22 cellular contexts compared by ENCODE assay signal in genomic region chr13:106246817-106247216, GRCh38.
A peak's percentile ranks its signal among the peaks of the same experiment; 100 is the strongest.
DNase-seq lines count a peak whose midpoint lies in the region; ATAC-seq, FAIRE-seq and TF ChIP-seq lines count a peak whose summit lies in the region.
"Had no signal": no experiment of that assay in that cellular context is flagged by ENCODE, and none has a peak within 500 bp of the region (broad histone marks: within the 10 kb centered on the region; RNA-seq: fewer than 3 reads in every experiment).

No MANE protein-coding gene starts in this region.

- RAD21 ChIA-PET in GM12878 (lab: Charles Lee; ENCODE audit: unreplicated experiment) = no interaction called here

- ATAC-seq in GM12878 = peak; percentile 37; the same call in 2 of the 3 replicates
- ATAC-seq in HG02623 (IDR thresholded peaks at IDR 0.05; ENCODE audit: unreplicated experiment) = no peak
- ATAC-seq in heart left ventricle = no peak
- ATAC-seq: T-cell had no signal

- H3K4me3 ChIP-seq in HEK293 (ENCODE audit: low read depth, low read length) (no peak overlapping the region), GM12878 (no peak overlapping the region), osteoblast (ENCODE audit: insufficient read depth, low read length) (peak overlapping the region; percentile 40), heart left ventricle (no peak overlapping the region)

- peak; percentile 30 for DNase-seq in NCI-H1436 (lab: John Stamatoyannopoulos, UW)
- no peak for DNase-seq in GM12878 (ENCODE audit: low read depth, low spot score)
- DNase-seq in osteoblast (ENCODE audit: insufficient read length, low spot score, missing footprints) = no peak
- no peak for DNase-seq in pons (ENCODE audit: low spot score)
- no peak for DNase-seq in cerebellar nuclear complex (lab: John Stamatoyannopoulos, UW)
- no peak for DNase-seq in heart left ventricle
- DNase-seq: DMS 273 treated with DMSO at 0.1 percent for 48 hours, GDM1, H7, NCI-H1694, NCI-H2107, NCI-H226, NCI-H526 treated with DMSO at 0.1 percent for 48 hours, SHP77, SK-N-SH, T-cell had no signal

- H3K27me3 ChIP-seq in GM12878 (replicated peaks in 1 of 2; ENCODE audit: control insufficient read depth in 2 of 2, insufficient read depth in 2 of 2, low read length in 1 of 2) (no peaks in the 10 kb centered on the region), osteoblast (ENCODE audit: insufficient read depth, low read length) (no peaks in the 10 kb centered on the region), heart left ventricle (peaks cover 0 to 2% (median 0%) of the 10 kb centered on the region in 9 donors)

- H4K20me1 ChIP-seq in GM12878 (ENCODE audit: control insufficient read depth, insufficient read depth) (no peaks in the 10 kb centered on the region), osteoblast (ENCODE audit: insufficient read depth, low read length) (no peaks in the 10 kb centered on the region)

- SMC1A ChIA-PET in GM12878 (lab: Charles Lee; ENCODE audit: uncharacterized antibody, unreplicated experiment) = no interaction called here

- H2AFZ ChIP-seq in GM12878 (ENCODE audit: control insufficient read depth, low read depth, low read length) = no peak overlapping the region
- peak overlapping the region; percentile 64 for H2AFZ ChIP-seq in osteoblast (ENCODE audit: low read length)

- no peak for FAIRE-seq in GM12878 (lab: Jason Lieb, UNC)
- FAIRE-seq: GM12891, GM18507, RCC 7860 had no signal

- no peak for TF ChIP-seq POLR2A in GM12878 (IDR thresholded peaks at IDR 0.05; ENCODE audit: low read depth, low read length)
- no peak for TF ChIP-seq POLR2A in heart left ventricle (IDR thresholded peaks at IDR 0.05)

- CTCF ChIA-PET in HEK293 (lab: Yijun Ruan, JAX) (interaction anchor here (0.6 kb wide), 1 partner anchor 541 kb away, joined by 3 read pairs; no protein-coding TSS in a partner anchor), GM12878 (lab: Yijun Ruan, JAX) (no interaction called here)

- H3K9me3 ChIP-seq in HEK293 (ENCODE audit: control insufficient read depth, insufficient read depth, low read depth, low read length) = no peaks in the 10 kb centered on the region
- no peaks in the 10 kb centered on the region for H3K9me3 ChIP-seq in GM12878 (replicated peaks; ENCODE audit: control insufficient read depth, insufficient read depth, low read length)
- no peaks in the 10 kb centered on the region for H3K9me3 ChIP-seq in osteoblast (ENCODE audit: low read depth, low read length)
- peaks cover 0 to 2% (median 0%) of the 10 kb centered on the region in 12 donors for H3K9me3 ChIP-seq in heart left ventricle
- H3K9me3 ChIP-seq: SK-N-SH had no signal

- H3K4me2 ChIP-seq in GM12878 (ENCODE audit: control insufficient read depth, insufficient read depth) (no peak overlapping the region), osteoblast (ENCODE audit: insufficient read depth, low read length) (peak overlapping the region; percentile 56)
- H3K4me2 ChIP-seq: SK-N-SH had no signal

- POLR2A ChIA-PET in HEK293 (lab: Yijun Ruan, JAX) (no interaction called here), GM12878 (lab: Charles Lee) (no interaction called here)

- H3K27ac ChIP-seq in HEK293 (ENCODE audit: extremely low read depth, low read depth, low read length) (no peak overlapping the region), GM12878 (ENCODE audit: control insufficient read depth, insufficient read depth) (no peak overlapping the region), osteoblast (ENCODE audit: low read depth, low read length) (no peak overlapping the region), heart left ventricle (no peak overlapping the region)
- H3K27ac ChIP-seq: C4-2B had no signal

- no peak for TF ChIP-seq EP300 in GM12878 (IDR thresholded peaks at IDR 0.05; ENCODE audit: borderline replicate concordance in 1 of 2, control insufficient read depth in 1 of 2, low read depth in 2 of 2, low read length in 2 of 2)

- no peak for TF ChIP-seq CTCF in HEK293 (tag by site-specific recombination; IDR thresholded peaks at IDR 0.05)
- TF ChIP-seq CTCF in GM12878 (IDR thresholded peaks at IDR 0.05 in 2 of 3, conservative IDR thresholded peaks at IDR 0.05 in 1 of 3; ENCODE audit: control insufficient read depth in 2 of 3, extremely low read depth in 1 of 3, insufficient read depth in 1 of 3, low read depth in 3 of 3, low read length in 3 of 3) = no peak
- TF ChIP-seq CTCF in osteoblast (IDR thresholded peaks at IDR 0.05; ENCODE audit: extremely low read depth, low read depth, low read length) = no peak
- no peak for TF ChIP-seq CTCF in heart left ventricle (IDR thresholded peaks at IDR 0.05)

- TF ChIP-seq RAD21 in GM12878 (IDR thresholded peaks at IDR 0.05; ENCODE audit: insufficient read depth, low read depth, low read length) = no peak

- H3K9ac ChIP-seq in GM12878 (ENCODE audit: control insufficient read depth, insufficient read depth, low read length) = no peak overlapping the region
- H3K9ac ChIP-seq: SK-N-SH had no signal

- BruUV-seq in GM12878 (replicated peaks; lab: Mats Ljungman, UMichigan) = no TSS peak

- in situ Hi-C loops in GM12878 (cut with MboI) = no loop called here

- intact Hi-C loops in GM12878 (cut with micrococcal nuclease; ENCODE audit: unreplicated experiment) = no loop called here
- intact Hi-C loops in heart left ventricle (cut with DNase I) = no loop called here

- H3K36me3 ChIP-seq in HEK293 (ENCODE audit: control insufficient read depth in 2 of 2, insufficient read depth in 1 of 2, low read length in 2 of 2) (no peaks in the 10 kb centered on the region), GM12878 (ENCODE audit: control insufficient read depth in 2 of 2, insufficient read depth in 2 of 2, low read length in 1 of 2) (no peaks in the 10 kb centered on the region), osteoblast (ENCODE audit: insufficient read depth, low read length) (no peaks in the 10 kb centered on the region), heart left ventricle (no peaks in the 10 kb centered on the region)

- 13% methylated on average over 3 of the region's 3 CpGs for WGBS in GM12878 (ENCODE audit: insufficient coverage, insufficient replicate concordance, low lambda C conversion rate, missing lambda C conversion rate)
- 77 to 88% (median 79%) methylated on average over 3 of the region's 3 CpGs for WGBS in heart left ventricle, 4 donors

- H3K4me1 ChIP-seq in HEK293 (ENCODE audit: control insufficient read depth, insufficient read depth, low read length) = no peaks in the 10 kb centered on the region
- no peaks in the 10 kb centered on the region for H3K4me1 ChIP-seq in GM12878 (ENCODE audit: control insufficient read depth, insufficient read depth, low read length)
- no peaks in the 10 kb centered on the region for H3K4me1 ChIP-seq in osteoblast (ENCODE audit: insufficient read depth, low read length)
- H3K4me1 ChIP-seq in heart left ventricle = no peaks in the 10 kb centered on the region

- H3K79me2 ChIP-seq in GM12878 (ENCODE audit: control insufficient read depth, insufficient read depth, low read length) (no peaks in the 10 kb centered on the region), osteoblast (ENCODE audit: insufficient read depth, low read length) (no peaks in the 10 kb centered on the region)

TF ChIP-seq in HEK293, 187 proteins besides CTCF, POLR2A, EP300 and RAD21:
- no peak for TF ChIP-seq ZNF175 (tag by site-specific recombination; IDR thresholded peaks at IDR 0.05)
- peak; percentile 91 for TF ChIP-seq SP7 (tag by site-specific recombination; IDR thresholded peaks at IDR 0.05)
- no peak for TF ChIP-seq ZBTB1 (tag by site-specific recombination; IDR thresholded peaks at IDR 0.05)

TF ChIP-seq in GM12878, 131 proteins besides CTCF, POLR2A, EP300 and RAD21:
- no peak for TF ChIP-seq MYC (IDR thresholded peaks at IDR 0.05; ENCODE audit: insufficient read depth, insufficient read length, insufficient replicate concordance, low read length, severe bottlenecking)
